In the genomic region with DNA sequence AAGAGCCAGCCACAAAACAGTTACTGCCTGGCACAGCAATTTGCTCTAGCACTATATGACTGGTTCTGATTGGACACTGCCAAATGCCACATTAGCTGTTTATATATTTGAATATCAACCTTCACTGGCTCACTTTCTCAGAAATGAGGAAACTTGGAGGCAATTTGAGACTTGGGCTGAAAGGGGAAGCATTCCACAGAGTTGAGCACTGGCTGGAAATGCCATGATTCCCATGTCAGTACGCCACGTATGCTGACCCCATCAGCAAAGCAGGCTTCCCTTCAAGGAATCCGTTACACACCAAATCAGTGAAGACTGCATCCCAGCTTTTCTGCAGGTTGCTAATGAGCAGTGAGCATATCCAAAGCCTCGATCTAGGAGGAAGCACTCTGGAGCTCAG, we compare ENCODE assay signal across 1 cellular context.
TF ChIP-seq lines count a peak whose summit lies in the region.

No MANE protein-coding gene starts in this region.

TF ChIP-seq in SK-N-SH, 30 proteins besides CTCF, POLR2A, EP300 and RAD21 (continued from another document):
- TF ChIP-seq SIN3A (IDR thresholded peaks at IDR 0.05; ENCODE audit: borderline replicate concordance, low read depth, low read length) (no peak), GATA2 (CRISPR knock-in tag; IDR thresholded peaks at IDR 0.05) (no peak), GABPA (IDR thresholded peaks at IDR 0.05; ENCODE audit: low read depth) (no peak)
